Comparison of ENCODE assay signal across 29 cellular contexts in the genomic region with DNA sequence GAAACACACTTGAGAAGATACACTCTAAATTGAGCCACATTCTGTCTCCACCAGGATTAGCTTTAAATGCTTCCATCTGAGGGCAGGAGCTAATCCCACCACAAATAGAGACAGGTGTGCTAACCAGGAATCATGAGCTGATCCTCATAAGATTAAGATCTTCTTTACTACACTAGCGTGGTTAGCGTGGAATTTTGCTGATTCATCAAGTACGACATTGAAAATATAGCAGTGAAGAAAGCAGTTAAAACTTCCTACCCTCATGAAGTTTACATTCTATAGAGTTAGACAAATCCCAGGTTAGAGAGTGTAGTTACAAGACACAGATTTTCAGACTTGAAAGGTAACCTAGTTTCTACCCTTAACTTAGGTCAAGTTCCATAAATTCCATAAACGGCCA. TPM values are rescaled to one million over a fixed set of nuclear protein-coding genes. Genes with fewer than 3 reads are reported as not detected.
DNase-seq lines count a peak whose midpoint lies in the region; ATAC-seq, FAIRE-seq and TF ChIP-seq lines count a peak whose summit lies in the region.
"Had no signal": no experiment of that assay in that cellular context is flagged by ENCODE, and none has a peak within 500 bp of the region (broad histone marks: within the 10 kb centered on the region; RNA-seq: fewer than 3 reads in every experiment).

No MANE protein-coding gene starts in this region.

- WGBS in A549 (ENCODE audit: missing lambda C conversion rate) = 88% methylated on average over 4 of the region's 4 CpGs
- no CpG with 5 or more reads among the region's 4 CpGs for WGBS in mesendoderm (ENCODE audit: extremely low coverage, insufficient coverage, low lambda C conversion rate)

- H3K4me2 ChIP-seq in A549 (no peak overlapping the region), GM23338 (no peak overlapping the region), mesendoderm (ENCODE audit: low read length) (no peak overlapping the region)
- H3K4me2 ChIP-seq: BLaER1 treated with 17β-estradiol and CSF1 and Interleukin-3, amounts not matched to agents 10 nM and 100 nM; SK-N-SH had no signal

- 0 out of 2 replicates have a peak, but pooled peaks cover 3% of the 10 kb centered on the region for H3K9me2 ChIP-seq in GM23338 (ENCODE audit: insufficient read depth)
- H3K9me2 ChIP-seq: SK-N-SH had no signal

- no peaks in the 10 kb centered on the region for H3K9me3 ChIP-seq in A549
- H3K9me3 ChIP-seq: HAP-1, Peyer's patch, SK-N-SH had no signal

- FAIRE-seq in A549 (lab: Jason Lieb, UNC) = no peak
- FAIRE-seq: GM18507 had no signal

- peaks cover 6% of the 10 kb centered on the region; the same call in 2 of the 3 replicates for H3K36me3 Mint-ChIP-seq in GM23338 (ENCODE audit: low read depth)

- peaks cover 4% of the 10 kb centered on the region for H3K27me3 Mint-ChIP-seq in GM23338 (ENCODE audit: insufficient read depth, low read depth, poor library complexity)

- H3K23ac ChIP-seq in mesendoderm (ENCODE audit: low read length) = no peak overlapping the region

- H3K4me3 ChIP-seq in A549 = no peak overlapping the region
- no peak overlapping the region for H3K4me3 ChIP-seq in GM23338
- no peak overlapping the region for H3K4me3 ChIP-seq in mesendoderm (ENCODE audit: low read length)
- H3K4me3 ChIP-seq: BLaER1 treated with 17β-estradiol and CSF1 and Interleukin-3, amounts not matched to agents 10 nM and 100 nM; HAP-1; Peyer's patch had no signal

- no peak overlapping the region for H3K56ac ChIP-seq in mesendoderm (ENCODE audit: low read length)

- H3K79me2 ChIP-seq in GM23338 (replicated peaks; ENCODE audit: insufficient read depth) = no peaks in the 10 kb centered on the region
- H3K79me2 ChIP-seq in mesendoderm (ENCODE audit: control insufficient read depth, insufficient read depth, low read length) = no peaks in the 10 kb centered on the region

- DNase-seq in A549 (ENCODE audit: low read depth in 1 of 2, low spot score in 1 of 2) (no peak), GM23338 (ENCODE audit: low spot score) (no peak), mesendoderm (no peak), NCI-H526 treated with DMSO at 0.1 percent for 48 hours (lab: John Stamatoyannopoulos, UW) (no peak)
- DNase-seq: AML-193; CD4-positive, alpha-beta T cell; DMS 273 treated with DMSO at 0.1 percent for 48 hours; DND-41; HFFc6; Kasumi-1; NCI-H1092 treated with DMSO at 0.1 percent for 48 hours; NCI-H1436 treated with DMSO at 0.1 percent for 48 hours; NCI-H187 treated with DMSO at 0.1 percent for 48 hours; NCI-H446; NCI-H524 treated with DMSO at 0.1 percent for 48 hours; OCI-M1; Peyer's patch; SIG-M5; SK-N-SH; SW 1271 had no signal

- H3F3A ChIP-seq in GM23338 (replicated peaks; ENCODE audit: low read depth) = no peaks in the 10 kb centered on the region

- TF ChIP-seq CTCF in A549 (IDR thresholded peaks at IDR 0.05) (no peak), GM23338 (conservative IDR thresholded peaks at IDR 0.05; ENCODE audit: low read depth in 2 of 2) (no peak), VCaP (conservative IDR thresholded peaks at IDR 0.05) (no peak)

- no peaks in the 10 kb centered on the region for H3K4me1 ChIP-seq in A549
- H3K4me1 ChIP-seq in GM23338 (ENCODE audit: insufficient read depth) = peaks cover 29% of the 10 kb centered on the region
- no peaks in the 10 kb centered on the region for H3K4me1 ChIP-seq in mesendoderm (ENCODE audit: control insufficient read depth, low read depth, low read length)
- H3K4me1 ChIP-seq: Peyer's patch had no signal

- ATAC-seq in A549 (no peak), GM23338 (no peak), GM18505 (IDR thresholded peaks at IDR 0.05; ENCODE audit: unreplicated experiment) (no peak), HG03432 (IDR thresholded peaks at IDR 0.05; ENCODE audit: unreplicated experiment) (no peak)

- H3K27ac ChIP-seq in A549 (no peak overlapping the region), GM23338 (ENCODE audit: low read depth) (no peak overlapping the region), VCaP (peak overlapping the region; percentile 83; the same call in 1 of the 2 replicates), mesendoderm (ENCODE audit: low read depth, low read length) (no peak overlapping the region)
- H3K27ac ChIP-seq: BLaER1 treated with 17β-estradiol and CSF1 and Interleukin-3, amounts not matched to agents 10 nM and 100 nM; Peyer's patch had no signal

- H2BK120ac ChIP-seq in mesendoderm (ENCODE audit: low read depth, low read length) = peak overlapping the region; percentile 14

- no peak overlapping the region for H3K9ac ChIP-seq in mesendoderm (ENCODE audit: low read length)
- H3K9ac ChIP-seq: BLaER1 treated with 17β-estradiol and CSF1 and Interleukin-3, amounts not matched to agents 10 nM and 100 nM; SK-N-SH had no signal

- no peak overlapping the region for H3K4me3 Mint-ChIP-seq in GM23338
- H3K4me3 Mint-ChIP-seq: CD4-positive, alpha-beta T cell; HFFc6; T-helper 1 cell treated with Interleukin-12 subunit alpha and Interleukin-12 subunit beta and Interleukin-4 antibody, amounts not matched to agents 30 μg/mL and 1 μg/mL, for 36 hours had no signal

- H3K18ac ChIP-seq in mesendoderm (ENCODE audit: low read length) = no peak overlapping the region

- peak overlapping the region; percentile 18; the same call in 1 of the 2 replicates for H3K27ac Mint-ChIP-seq in GM23338
- H3K27ac Mint-ChIP-seq: CD4-positive, alpha-beta T cell; HFFc6; T-helper 1 cell treated with Interleukin-12 subunit alpha and Interleukin-12 subunit beta and Interleukin-4 antibody, amounts not matched to agents 30 μg/mL and 1 μg/mL, for 36 hours had no signal

- H3K27me3 ChIP-seq in GM23338 (ENCODE audit: insufficient read depth) (no peaks in the 10 kb centered on the region), mesendoderm (ENCODE audit: insufficient read depth, low read length, poor library complexity) (no peaks in the 10 kb centered on the region)
- H3K27me3 ChIP-seq: BLaER1 treated with 17β-estradiol and CSF1 and Interleukin-3, amounts not matched to agents 10 nM and 100 nM; Peyer's patch had no signal

- TF ChIP-seq POLR2A in A549 (IDR thresholded peaks at IDR 0.05; ENCODE audit: low read length) (no peak), GM18505 (IDR thresholded peaks at IDR 0.05; ENCODE audit: borderline replicate concordance, extremely low read depth, insufficient read depth, insufficient read length) (no peak)

- no peak for TF ChIP-seq RAD21 in A549 (conservative IDR thresholded peaks at IDR 0.05 in 1 of 2, IDR thresholded peaks at IDR 0.05 in 1 of 2)

- no peaks in the 10 kb centered on the region for H3K79me1 ChIP-seq in mesendoderm (ENCODE audit: low read length)

- no peak overlapping the region for H2BK5ac ChIP-seq in mesendoderm (ENCODE audit: low read length)

- no peak overlapping the region for H2AFZ ChIP-seq in GM23338

- no peak overlapping the region for H2AK5ac ChIP-seq in mesendoderm (ENCODE audit: low read length)

- TF ChIP-seq EP300 in A549 (IDR thresholded peaks at IDR 0.05) = no peak

- H4K8ac ChIP-seq in mesendoderm (ENCODE audit: low read depth, low read length) = no peak overlapping the region

- POLR2A ChIA-PET in A549 (lab: Yijun Ruan, JAX) = no interaction called here

- no peaks in the 10 kb centered on the region for H4K20me1 ChIP-seq in GM23338 (replicated peaks; ENCODE audit: insufficient read depth)
- H4K20me1 ChIP-seq: BLaER1 treated with 17β-estradiol and CSF1 and Interleukin-3, amounts not matched to agents 10 nM and 100 nM had no signal

- CTCF ChIA-PET in A549 (lab: Yijun Ruan, JAX) = no interaction called here

- H3K36me3 ChIP-seq in GM23338 (ENCODE audit: insufficient read depth) = no peaks in the 10 kb centered on the region
- H3K36me3 ChIP-seq in mesendoderm (ENCODE audit: control insufficient read depth, insufficient read depth, low read length) = no peaks in the 10 kb centered on the region
- H3K36me3 ChIP-seq: BLaER1 treated with 17β-estradiol and CSF1 and Interleukin-3, amounts not matched to agents 10 nM and 100 nM; HAP-1; Peyer's patch had no signal

- no peak overlapping the region for H4K5ac ChIP-seq in mesendoderm (ENCODE audit: low read length)

- no peak overlapping the region for H3K4ac ChIP-seq in mesendoderm (ENCODE audit: low read depth, low read length)

- 0 out of 3 replicates have a peak, but pooled peaks cover 5% of the 10 kb centered on the region for H3K9me3 Mint-ChIP-seq in GM23338
- H3K9me3 Mint-ChIP-seq: T-helper 1 cell treated with Interleukin-12 subunit alpha and Interleukin-12 subunit beta and Interleukin-4 antibody, amounts not matched to agents 30 μg/mL and 1 μg/mL, for 36 hours had no signal

- no peak overlapping the region for H2BK15ac ChIP-seq in mesendoderm (replicated peaks; ENCODE audit: low read depth)

- peaks cover 32% of the 10 kb centered on the region for H3K4me1 Mint-ChIP-seq in GM23338

TF ChIP-seq in A549, 52 proteins besides CTCF, POLR2A, EP300 and RAD21:
- TF ChIP-seq MAFK (IDR thresholded peaks at IDR 0.05; ENCODE audit: partially characterized antibody) (peak; percentile 87), BHLHE40 (IDR thresholded peaks at IDR 0.05; ENCODE audit: low read depth, low read length) (no peak)

TF ChIP-seq in GM23338, 12 proteins besides CTCF, POLR2A, EP300 and RAD21:
- TF ChIP-seq, protein P1, sequence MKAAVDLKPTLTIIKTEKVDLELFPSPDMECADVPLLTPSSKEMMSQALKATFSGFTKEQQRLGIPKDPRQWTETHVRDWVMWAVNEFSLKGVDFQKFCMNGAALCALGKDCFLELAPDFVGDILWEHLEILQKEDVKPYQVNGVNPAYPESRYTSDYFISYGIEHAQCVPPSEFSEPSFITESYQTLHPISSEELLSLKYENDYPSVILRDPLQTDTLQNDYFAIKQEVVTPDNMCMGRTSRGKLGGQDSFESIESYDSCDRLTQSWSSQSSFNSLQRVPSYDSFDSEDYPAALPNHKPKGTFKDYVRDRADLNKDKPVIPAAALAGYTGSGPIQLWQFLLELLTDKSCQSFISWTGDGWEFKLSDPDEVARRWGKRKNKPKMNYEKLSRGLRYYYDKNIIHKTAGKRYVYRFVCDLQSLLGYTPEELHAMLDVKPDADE (IDR thresholded peaks at IDR 0.05) = no peak
- TF ChIP-seq STAT1 (IDR thresholded peaks at IDR 0.05; ENCODE audit: unreplicated experiment) (no peak), POLR2AphosphoS5 (IDR thresholded peaks at IDR 0.05; ENCODE audit: low read depth) (no peak), ZNF331 (CRISPR knock-in tag; IDR thresholded peaks at IDR 0.05; ENCODE audit: low read depth) (no peak), EZH2phosphoT487 (IDR thresholded peaks at IDR 0.05; ENCODE audit: unreplicated experiment) (no peak), ZNF114 (CRISPR knock-in tag; IDR thresholded peaks at IDR 0.05) (no peak), JUNB (IDR thresholded peaks at IDR 0.05; ENCODE audit: unreplicated experiment) (no peak), CREB1 (CRISPR knock-in tag; IDR thresholded peaks at IDR 0.05; ENCODE audit: low read depth) (no peak)

RNA-seq across cellular contexts. Expression of a gene that starts 5.3 kb away (rescaled TPM):
- not detected in 2 replicates for polyA plus RNA-seq in A549 (2011; rRNA removed)
- polyA plus RNA-seq in A549 (2012; cell fraction: cytosol; rRNA removed) = not detected in 2 replicates
- polyA plus RNA-seq in A549 (2012; cell fraction: nucleus; rRNA removed) = not detected in 2 replicates
- not detected in 3 replicates for polyA plus RNA-seq in A549 (2017; fragmentation: RNase III; extraction: RNeasy Plus Mini Kit Qiagen cat#74134 plus additional on column Dnase treatment)
- polyA minus RNA-seq in A549 (2011; rRNA and poly(A)+ RNA removed) = not detected in 2 replicates
- total RNA-seq in GM23338 (2014; rRNA removed; shearing (Covaris generic)) = 153 and 213 TPM in 2 replicates
- polyA plus RNA-seq in GM23338 (2016; fragmentation: Nextera tagmentation; extraction: Ambion mirVana) = 112 and 114 TPM in 2 replicates
- polyA plus RNA-seq in mesendoderm (2013, experiment 1 of 2) = 10.9 TPM
- 14.0 TPM for polyA plus RNA-seq in mesendoderm (2013, experiment 2 of 2)
- total RNA-seq: A172; CD4-positive, alpha-beta T cell; HFFc6; Peyer's patch had no signal
- polyA plus RNA-seq: AG04450, SK-N-SH had no signal

Comparison
In these comparisons a context has a peak if more than half of its experiments do, and no peak if none do; other contexts are left out.
1. RNA of a gene that starts 5.3 kb away (polyA plus RNA-seq): 112 to 114 TPM in GM23338; not detected in A549; every median in the first group is over 100 times any median in the second.